ENCODE assay signal across 18 cellular contexts in genomic region chr11:61980783-61981541, GRCh38. TPM values are rescaled to one million over a fixed set of nuclear protein-coding genes. Genes with fewer than 3 reads are reported as not detected.
A peak's percentile ranks its signal among the peaks of the same experiment; 100 is the strongest.
DNase-seq lines count a peak whose midpoint lies in the region; ATAC-seq, FAIRE-seq and TF ChIP-seq lines count a peak whose summit lies in the region.
"Had no signal": no experiment of that assay in that cellular context is flagged by ENCODE, and none has a peak within 500 bp of the region (broad histone marks: within the 10 kb centered on the region; RNA-seq: fewer than 3 reads in every experiment).

No MANE protein-coding gene starts in this region.

- H3K4me2 ChIP-seq in BLaER1 (peak overlapping the region; percentile 44; the same call in 1 of the 2 replicates), mesenchymal stem cell (ENCODE audit: low read length, poor library complexity, severe bottlenecking) (no peak overlapping the region)

- no peak overlapping the region for H2AK5ac ChIP-seq in mesenchymal stem cell (ENCODE audit: low read length, severe bottlenecking)

- no peaks in the 10 kb centered on the region for H3K36me3 ChIP-seq in BLaER1
- H3K36me3 ChIP-seq in mesenchymal stem cell (ENCODE audit: control insufficient read depth in 1 of 2, insufficient read depth in 2 of 2, low read depth in 1 of 2, low read length in 2 of 2) = no peaks in the 10 kb centered on the region
- no peaks in the 10 kb centered on the region for H3K36me3 ChIP-seq in kidney (ENCODE audit: control insufficient read depth in 1 of 2, insufficient read depth in 2 of 2, low read length in 2 of 2)
- H3K36me3 ChIP-seq: prostate gland had no signal

- no peak overlapping the region for H3K4me3 ChIP-seq in BLaER1
- no peak overlapping the region for H3K4me3 ChIP-seq in mesenchymal stem cell (ENCODE audit: insufficient read depth in 1 of 2, low read depth in 1 of 2, low read length in 2 of 2)
- H3K4me3 ChIP-seq in kidney (ENCODE audit: low read length in 2 of 2) = no peak overlapping the region
- H3K4me3 ChIP-seq: prostate gland, SK-N-MC had no signal

- peak overlapping the region; percentile 49 for H2BK15ac ChIP-seq in mesenchymal stem cell (ENCODE audit: low read depth, poor library complexity, severe bottlenecking)

- FAIRE-seq in kidney (lab: Jason Lieb, UNC) = no peak
- FAIRE-seq: G401.6, GM12891 had no signal

- no peak overlapping the region for H3K23ac ChIP-seq in mesenchymal stem cell (ENCODE audit: low read length in 2 of 2)

- H3K9ac ChIP-seq in BLaER1 = no peak overlapping the region
- peak overlapping the region; percentile 43 for H3K9ac ChIP-seq in mesenchymal stem cell (ENCODE audit: low read length)
- H3K9ac ChIP-seq in kidney (ENCODE audit: low read length in 2 of 2) = no peak overlapping the region

- no peak overlapping the region for H2BK120ac ChIP-seq in mesenchymal stem cell (ENCODE audit: low read depth, low read length)

- no peak overlapping the region for H3K14ac ChIP-seq in mesenchymal stem cell (ENCODE audit: low read length in 2 of 2)

- no peak for ATAC-seq in HG03196 (IDR thresholded peaks at IDR 0.05; ENCODE audit: unreplicated experiment)
- ATAC-seq: left colon had no signal

- intact Hi-C loops in kidney (cut with DNase I) = no loop called here

- H4K8ac ChIP-seq in mesenchymal stem cell (ENCODE audit: low read length) = peak overlapping the region; percentile 61

- DNase-seq in KBM-7 (peak; percentile 37), caudate nucleus (lab: John Stamatoyannopoulos, UW) (no peak), mesenchymal stem cell (no peak), NOMO-1 treated with DMSO at 0.1 percent for 48 hours (lab: John Stamatoyannopoulos, UW; ENCODE audit: unreplicated experiment) (no peak), kidney (no peak), HPDE6-E6E7 (ENCODE audit: extremely low spot score) (no peak)
- DNase-seq: activated CD4-positive, alpha-beta memory T cell treated with anti-CD3 and anti-CD28 coated beads for 36 hours; activated effector memory CD4-positive, alpha-beta T cell treated with Interleukin-2 at 50 U/mL for 16 hours; COR-L47; H9; KG1; left colon had no signal

- in situ Hi-C loops in KBM-7 (cut with MboI; ENCODE audit: low pct_unique_long_range_greater_than_20kb, low sequenced_read_pairs) = no loop called here

- H4K20me1 ChIP-seq in BLaER1 = no peaks in the 10 kb centered on the region; the same call in 1 of the 2 replicates

- no peak for TF ChIP-seq CTCF in kidney (IDR thresholded peaks at IDR 0.05; ENCODE audit: borderline replicate concordance, extremely low read depth, insufficient read depth)

- no peak overlapping the region for H2AFZ ChIP-seq in mesenchymal stem cell (ENCODE audit: low read depth, low read length)

- no peak overlapping the region for H3K18ac ChIP-seq in mesenchymal stem cell (ENCODE audit: low read depth in 1 of 2, low read length in 2 of 2)

- peak overlapping the region; percentile 36 to 56 for H3K4ac ChIP-seq in mesenchymal stem cell (ENCODE audit: low read depth in 1 of 2, low read length in 2 of 2)

- H2BK12ac ChIP-seq in mesenchymal stem cell (ENCODE audit: low read length in 2 of 2) = peak overlapping the region in 1 of 2 experiments; percentile 55

- no peaks in the 10 kb centered on the region for H3K79me1 ChIP-seq in mesenchymal stem cell (replicated peaks; ENCODE audit: low read length, poor library complexity, severe bottlenecking)

- no peaks in the 10 kb centered on the region for H3K27me3 ChIP-seq in BLaER1
- no peaks in the 10 kb centered on the region for H3K27me3 ChIP-seq in mesenchymal stem cell (ENCODE audit: control insufficient read depth in 1 of 2, insufficient read depth in 1 of 2, low read length in 2 of 2)

- 95% methylated on average over 9 of the region's 10 CpGs for WGBS in mesenchymal stem cell

- H3K9me3 ChIP-seq in BLaER1 (no peaks in the 10 kb centered on the region), mesenchymal stem cell (ENCODE audit: control insufficient read depth, low read length) (peaks cover under 1% of the 10 kb centered on the region), kidney (ENCODE audit: control insufficient read depth in 1 of 2, low read length in 2 of 2) (no peaks in the 10 kb centered on the region)
- H3K9me3 ChIP-seq: prostate gland had no signal

- H3K27ac ChIP-seq in BLaER1 = no peak overlapping the region
- peak overlapping the region; percentile 44 for H3K27ac ChIP-seq in caudate nucleus (ENCODE audit: low read depth, low read length)
- no peak overlapping the region for H3K27ac ChIP-seq in mesenchymal stem cell (ENCODE audit: low read length, poor library complexity, severe bottlenecking)
- no peak overlapping the region for H3K27ac ChIP-seq in kidney (ENCODE audit: low read depth in 2 of 2, low read length in 2 of 2)
- H3K27ac ChIP-seq: prostate gland, SK-N-MC had no signal

- H2BK5ac ChIP-seq in mesenchymal stem cell (ENCODE audit: low read depth, low read length, poor library complexity, severe bottlenecking) = no peak overlapping the region

- no peak overlapping the region for H4K91ac ChIP-seq in mesenchymal stem cell (ENCODE audit: low read length)

- H3K4me1 ChIP-seq in BLaER1 (peaks cover 33% of the 10 kb centered on the region), mesenchymal stem cell (ENCODE audit: control insufficient read depth, insufficient read depth, low read depth, low read length) (peaks cover 2% of the 10 kb centered on the region), kidney (ENCODE audit: control insufficient read depth in 1 of 2, insufficient read depth in 1 of 2, low read depth in 1 of 2, low read length in 2 of 2) (peaks cover 7 to 11% of the 10 kb centered on the region in 2 donors)

RNA-seq across cellular contexts. Expression of gene FTH1, which starts 13.5 kb away (rescaled TPM):
- 3,841 TPM for polyA plus RNA-seq in mesenchymal stem cell (2013, experiment 1 of 2)
- 3,893 TPM for polyA plus RNA-seq in mesenchymal stem cell (2013, experiment 2 of 2)
- total RNA-seq in kidney = 3,221 TPM
- 7,914 TPM for polyA plus RNA-seq in kidney (ENCODE audit: insufficient read depth, low read depth, low replicate concordance)

RNA-seq across cellular contexts. Expression of gene BEST1, which starts 30.8 kb away (rescaled TPM):
- polyA plus RNA-seq in mesenchymal stem cell (2013, experiment 1 of 2) = 2.9 TPM
- polyA plus RNA-seq in mesenchymal stem cell (2013, experiment 2 of 2) = 2.6 TPM
- 7.1 TPM for total RNA-seq in kidney
- 0.62 TPM for polyA plus RNA-seq in kidney (ENCODE audit: insufficient read depth, low read depth, low replicate concordance)
